10 cellular contexts compared by ENCODE assay signal in the genomic region with DNA sequence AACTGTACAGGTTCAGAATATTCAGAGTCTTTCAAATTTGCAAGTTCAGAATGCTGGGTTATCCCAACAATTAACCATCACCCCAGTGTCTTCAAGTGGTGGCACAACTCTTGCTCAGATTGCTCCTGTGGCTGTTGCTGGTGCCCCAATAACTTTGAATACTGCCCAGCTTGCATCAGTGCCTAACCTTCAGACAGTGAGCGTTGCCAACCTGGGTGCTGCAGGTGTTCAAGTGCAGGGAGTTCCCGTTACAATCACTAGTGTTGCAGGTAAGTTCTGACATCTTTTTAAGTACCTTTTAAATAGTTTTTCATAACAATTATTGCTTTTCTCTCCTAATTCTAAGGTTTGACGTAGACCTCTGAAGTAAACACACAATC. TPM values are rescaled to one million over a fixed set of nuclear protein-coding genes. Genes with fewer than 3 reads are reported as not detected.
DNase-seq lines count a peak whose midpoint lies in the region; ATAC-seq, FAIRE-seq and TF ChIP-seq lines count a peak whose summit lies in the region.
"Had no signal": no experiment of that assay in that cellular context is flagged by ENCODE, and none has a peak within 500 bp of the region (broad histone marks: within the 10 kb centered on the region; RNA-seq: fewer than 3 reads in every experiment).

No MANE protein-coding gene starts in this region.

- peaks cover 61% of the 10 kb centered on the region for H3K4me1 Mint-ChIP-seq in activated naive CD4-positive, alpha-beta T cell treated with anti-CD3 and anti-CD28 coated beads for 36 hours (ENCODE audit: low read depth)
- H3K4me1 Mint-ChIP-seq in stimulated activated naive B cell treated with anti-CD40 and anti-IgM and Interleukin-4, amounts not matched to agents 10 μg/mL and 1 μg/mL and 100 μg/mL, for 72 hours: peaks cover 27 to 54% of the 10 kb centered on the region in 2 donors
- H3K4me1 Mint-ChIP-seq in chondrocyte (ENCODE audit: low read depth): peaks cover 18% of the 10 kb centered on the region

- H3K27me3 ChIP-seq in OCI-LY3 (ENCODE audit: low read depth, low read length) (no peaks in the 10 kb centered on the region), endothelial cell of umbilical vein (ENCODE audit: control insufficient read depth in 2 of 2, insufficient read depth in 2 of 2, low read length in 2 of 2) (no peaks in the 10 kb centered on the region), testis (no peaks in the 10 kb centered on the region)

- H3K4me1 ChIP-seq in OCI-LY3 (ENCODE audit: low read length): peaks cover 17% of the 10 kb centered on the region
- peaks cover 17% of the 10 kb centered on the region for H3K4me1 ChIP-seq in endothelial cell of umbilical vein (ENCODE audit: control insufficient read depth, extremely low read depth, insufficient read depth, low read length)
- H3K4me1 ChIP-seq in testis: no peaks in the 10 kb centered on the region

- TF ChIP-seq CTCF in OCI-LY3 (IDR thresholded peaks at IDR 0.05; ENCODE audit: low read depth, low read length) (no peak), endothelial cell of umbilical vein (IDR thresholded peaks at IDR 0.05; ENCODE audit: extremely low read depth in 1 of 2, insufficient read depth in 1 of 2, low read depth in 1 of 2, low read length in 2 of 2) (no peak), chondrocyte (IDR thresholded peaks at IDR 0.05) (no peak), testis (IDR thresholded peaks at IDR 0.05) (no peak)

- no peak overlapping the region for H3K9ac ChIP-seq in OCI-LY3 (ENCODE audit: low read length)
- no peak overlapping the region for H3K9ac ChIP-seq in endothelial cell of umbilical vein (replicated peaks; ENCODE audit: extremely low read depth, insufficient read depth, low read length)

- peak overlapping the region; percentile 31; the same call in 1 of the 2 replicates for H3K4me2 ChIP-seq in OCI-LY3 (ENCODE audit: low read length)
- H3K4me2 ChIP-seq in endothelial cell of umbilical vein (ENCODE audit: insufficient read depth, low read length): peak overlapping the region; percentile 32

- no peak overlapping the region for H3K27ac ChIP-seq in OCI-LY3 (ENCODE audit: low read length)
- no peak overlapping the region for H3K27ac ChIP-seq in endothelial cell of umbilical vein (ENCODE audit: insufficient read depth, low read depth, low read length)
- H3K27ac ChIP-seq in testis: no peak overlapping the region

- intact Hi-C loops in activated naive CD4-positive, alpha-beta T cell treated with anti-CD3 and anti-CD28 coated beads for 36 hours (cut with micrococcal nuclease): no loop called here
- intact Hi-C loops in endothelial cell of umbilical vein (cut with micrococcal nuclease) (no loop called here), testis (cut with DNase I; ENCODE audit: low total_unique reads) (no loop called here)

- BruUV-seq in endothelial cell of umbilical vein (replicated peaks; lab: Mats Ljungman, UMichigan): no TSS peak

- peak overlapping the region; percentile 83 for H3K4me3 Mint-ChIP-seq in activated naive CD4-positive, alpha-beta T cell treated with anti-CD3 and anti-CD28 coated beads for 36 hours
- H3K4me3 Mint-ChIP-seq in stimulated activated naive B cell treated with anti-CD40 and anti-IgM and Interleukin-4, amounts not matched to agents 10 μg/mL and 1 μg/mL and 100 μg/mL, for 72 hours: peak overlapping the region; percentile 5 to 19
- H3K4me3 Mint-ChIP-seq in chondrocyte (ENCODE audit: unreplicated experiment): no peak overlapping the region
- H3K4me3 Mint-ChIP-seq: CD14-positive monocyte had no signal

- H3K9me3 ChIP-seq in OCI-LY3 (ENCODE audit: insufficient read depth, low read length) (no peaks in the 10 kb centered on the region), endothelial cell of umbilical vein (replicated peaks; ENCODE audit: control insufficient read depth, insufficient read depth, low read length) (no peaks in the 10 kb centered on the region), testis (no peaks in the 10 kb centered on the region)

- peaks cover 21% of the 10 kb centered on the region for H3K36me3 Mint-ChIP-seq in activated naive CD4-positive, alpha-beta T cell treated with anti-CD3 and anti-CD28 coated beads for 36 hours (ENCODE audit: low read depth)
- peaks cover 24 to 25% of the 10 kb centered on the region in 2 donors for H3K36me3 Mint-ChIP-seq in activated naive CD4-positive, alpha-beta T cell treated with anti-CD3 and anti-CD28 coated beads, Interleukin-2, amount 50 U/mL, for 72 hours
- peaks cover 10 to 28% of the 10 kb centered on the region in 2 donors for H3K36me3 Mint-ChIP-seq in stimulated activated naive B cell treated with anti-CD40 and anti-IgM and Interleukin-4, amounts not matched to agents 10 μg/mL and 1 μg/mL and 100 μg/mL, for 72 hours
- H3K36me3 Mint-ChIP-seq in chondrocyte (ENCODE audit: low read depth): no peaks in the 10 kb centered on the region

- no peak overlapping the region for H3K4me3 ChIP-seq in OCI-LY3 (ENCODE audit: low read length)
- H3K4me3 ChIP-seq in endothelial cell of umbilical vein (replicated peaks in 1 of 3; ENCODE audit: insufficient read depth in 1 of 3, low read depth in 1 of 3, low read length in 3 of 3): no peak overlapping the region
- no peak overlapping the region for H3K4me3 ChIP-seq in testis

- H3K9me3 Mint-ChIP-seq in activated naive CD4-positive, alpha-beta T cell treated with anti-CD3 and anti-CD28 coated beads for 36 hours: no peaks in the 10 kb centered on the region
- no peaks in the 10 kb centered on the region for H3K9me3 Mint-ChIP-seq in activated naive CD4-positive, alpha-beta T cell treated with anti-CD3 and anti-CD28 coated beads, Interleukin-2, amount 50 U/mL, for 72 hours
- H3K9me3 Mint-ChIP-seq in stimulated activated naive B cell treated with anti-CD40 and anti-IgM and Interleukin-4, amounts not matched to agents 10 μg/mL and 1 μg/mL and 100 μg/mL, for 72 hours: no peaks in the 10 kb centered on the region
- no peaks in the 10 kb centered on the region for H3K9me3 Mint-ChIP-seq in chondrocyte (ENCODE audit: low read depth)
- H3K9me3 Mint-ChIP-seq: CD14-positive monocyte had no signal

- no peaks in the 10 kb centered on the region for H3K9me1 ChIP-seq in endothelial cell of umbilical vein (replicated peaks; ENCODE audit: control insufficient read depth, extremely low read depth, insufficient read depth, low read length)

- no peak for ATAC-seq in activated naive CD4-positive, alpha-beta T cell treated with anti-CD3 and anti-CD28 coated beads, Interleukin-2, amount 50 U/mL, for 72 hours
- no peak for ATAC-seq in stimulated activated naive B cell treated with anti-CD40 and anti-IgM and Interleukin-4, amounts not matched to agents 10 μg/mL and 1 μg/mL and 100 μg/mL, for 72 hours (replicated peaks)
- ATAC-seq in HG03097 (IDR thresholded peaks at IDR 0.05; ENCODE audit: low FRiP score, unreplicated experiment): no peak

- dilution Hi-C loops in endothelial cell of umbilical vein (cut with MboI; ENCODE audit: extremely low pct_ligation_motif_present, low sequenced_read_pairs): no loop called here

- DNase-seq in activated naive CD4-positive, alpha-beta T cell treated with anti-CD3 and anti-CD28 coated beads for 36 hours: no peak
- DNase-seq in activated naive CD4-positive, alpha-beta T cell treated with anti-CD3 and anti-CD28 coated beads, Interleukin-2, amount 50 U/mL, for 72 hours (ENCODE audit: low spot score in 2 of 2): no peak
- no peak for DNase-seq in endothelial cell of umbilical vein (ENCODE audit: low read depth, low spot score)
- no peak for DNase-seq in stimulated activated naive B cell treated with anti-CD40 and anti-IgM and Interleukin-4, amounts not matched to agents 10 μg/mL and 1 μg/mL and 100 μg/mL, for 72 hours
- no peak for DNase-seq in chondrocyte (ENCODE audit: low spot score)
- DNase-seq in testis: no peak
- DNase-seq: NCI-H226 had no signal

- POLR2A ChIA-PET in endothelial cell of umbilical vein (lab: Charles Lee): no interaction called here

- H4K20me1 ChIP-seq in OCI-LY3 (ENCODE audit: insufficient read depth, low read length) (no peaks in the 10 kb centered on the region), endothelial cell of umbilical vein (replicated peaks; ENCODE audit: control insufficient read depth, extremely low read depth, insufficient read depth, low read length) (no peaks in the 10 kb centered on the region)

- FAIRE-seq in endothelial cell of umbilical vein (lab: Jason Lieb, UNC): no peak

- H3K79me2 ChIP-seq in OCI-LY3 (ENCODE audit: low read length) (peaks cover 13% of the 10 kb centered on the region), endothelial cell of umbilical vein (ENCODE audit: control insufficient read depth, insufficient read depth, low read length) (peaks cover 6% of the 10 kb centered on the region)

- CTCF ChIA-PET in activated naive CD4-positive, alpha-beta T cell treated with anti-CD3 and anti-CD28 coated beads for 36 hours (lab: Charles Lee): no interaction called here
- CTCF ChIA-PET in endothelial cell of umbilical vein (lab: Charles Lee): interaction anchor here (1.2 to 1.6 kb wide), 2 partner anchors 11 to 44 kb away, joined by 4 to 6 read pairs; no protein-coding TSS in a partner anchor

- no peaks in the 10 kb centered on the region for H3K27me3 Mint-ChIP-seq in activated naive CD4-positive, alpha-beta T cell treated with anti-CD3 and anti-CD28 coated beads for 36 hours (ENCODE audit: low read depth)
- H3K27me3 Mint-ChIP-seq in stimulated activated naive B cell treated with anti-CD40 and anti-IgM and Interleukin-4, amounts not matched to agents 10 μg/mL and 1 μg/mL and 100 μg/mL, for 72 hours: no peaks in the 10 kb centered on the region
- H3K27me3 Mint-ChIP-seq in chondrocyte (ENCODE audit: low read depth): no peaks in the 10 kb centered on the region

- H3K36me3 ChIP-seq in OCI-LY3 (replicated peaks; ENCODE audit: low read depth, low read length) (peaks cover 17% of the 10 kb centered on the region), endothelial cell of umbilical vein (ENCODE audit: control insufficient read depth in 2 of 2, extremely low read depth in 1 of 2, insufficient read depth in 2 of 2, low read length in 2 of 2) (peaks cover 0 to 2% of the 10 kb centered on the region in 2 experiments), testis (ENCODE audit: low read depth, missing control alignments) (no peaks in the 10 kb centered on the region)

- WGBS in testis, 2 donors: 88 to 94% methylated on average over 3 of the region's 3 CpGs

- H2AFZ ChIP-seq in OCI-LY3 (ENCODE audit: low read depth, low read length) (no peak overlapping the region), endothelial cell of umbilical vein (ENCODE audit: low read depth, low read length) (no peak overlapping the region)

- H3K27ac Mint-ChIP-seq in activated naive CD4-positive, alpha-beta T cell treated with anti-CD3 and anti-CD28 coated beads for 36 hours: no peak overlapping the region
- no peak overlapping the region for H3K27ac Mint-ChIP-seq in activated naive CD4-positive, alpha-beta T cell treated with anti-CD3 and anti-CD28 coated beads, Interleukin-2, amount 50 U/mL, for 72 hours
- H3K27ac Mint-ChIP-seq in stimulated activated naive B cell treated with anti-CD40 and anti-IgM and Interleukin-4, amounts not matched to agents 10 μg/mL and 1 μg/mL and 100 μg/mL, for 72 hours: no peak overlapping the region
- H3K27ac Mint-ChIP-seq in chondrocyte (ENCODE audit: unreplicated experiment): no peak overlapping the region
- H3K27ac Mint-ChIP-seq: CD14-positive monocyte had no signal

- TF ChIP-seq POLR2A in endothelial cell of umbilical vein (IDR thresholded peaks at IDR 0.05; ENCODE audit: low read depth, low read length) (no peak), testis (IDR thresholded peaks at IDR 0.05) (no peak)

RNA-seq across cellular contexts. Expression of gene SP4, which starts 2.7 kb away (rescaled TPM):
- 10 to 100 TPM; 13.3 to 15.4 TPM for total RNA-seq in activated naive CD4-positive, alpha-beta T cell treated with anti-CD3 and anti-CD28 coated beads for 36 hours
- total RNA-seq in activated naive CD4-positive, alpha-beta T cell treated with anti-CD3 and anti-CD28 coated beads, Interleukin-2, amount 50 U/mL, for 72 hours: 10 to 100 TPM; 15.9 to 32.7 TPM
- 8.8 and 11.4 TPM in 2 replicates for total RNA-seq in endothelial cell of umbilical vein
- 3.2 and 3.3 TPM in 2 replicates for polyA plus RNA-seq in endothelial cell of umbilical vein
- polyA plus RNA-seq in endothelial cell of umbilical vein (2011; cell fraction: cytosol; rRNA removed): 3.0 and 3.1 TPM in 2 replicates
- polyA plus RNA-seq in endothelial cell of umbilical vein (2011; cell fraction: nucleus; rRNA removed): 6.7 and 8.8 TPM in 2 replicates
- 2.2 and 4.1 TPM in 2 replicates for polyA plus RNA-seq in endothelial cell of umbilical vein (2012)
- polyA minus RNA-seq in endothelial cell of umbilical vein: 17.6 and 18.8 TPM in 2 replicates
- 5.2 TPM for polyA minus RNA-seq in endothelial cell of umbilical vein (2011; cell fraction: cytosol; rRNA and poly(A)+ RNA removed)
- 25.7 and 37.6 TPM in 2 replicates for polyA minus RNA-seq in endothelial cell of umbilical vein (2011; cell fraction: nucleus; rRNA and poly(A)+ RNA removed)
- total RNA-seq in chondrocyte: 2.5 to 5.7 TPM (median 4.4 TPM) in 3 replicates
- total RNA-seq in testis: 10 to 100 TPM; 13.6 to 14.7 TPM
- 6.0 TPM for polyA plus RNA-seq in testis (ENCODE audit: insufficient read depth, low read depth, low replicate concordance)
